32 cellular contexts compared by ENCODE assay signal in the genomic region with DNA sequence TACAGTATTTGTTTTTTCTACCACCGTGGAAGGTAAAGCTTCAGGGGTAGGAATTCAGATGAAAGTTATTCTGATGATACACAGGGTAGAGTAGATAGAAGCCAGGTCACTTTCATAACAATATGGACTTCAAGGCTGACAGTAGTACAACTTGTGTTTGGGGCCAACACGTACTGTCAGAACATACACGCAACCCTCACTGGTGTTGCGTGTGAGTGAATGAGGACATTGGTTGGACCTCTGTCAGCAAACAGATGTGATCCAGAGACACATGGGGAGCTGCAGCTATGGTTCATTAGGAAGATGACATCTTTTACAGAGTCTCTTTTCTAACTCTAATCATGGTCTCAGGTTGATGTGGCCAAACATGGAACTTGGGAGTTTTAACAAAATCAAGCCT.
"Had no signal": no experiment of that assay in that cellular context is flagged by ENCODE, and none has a peak within 500 bp of the region (broad histone marks: within the 10 kb centered on the region; RNA-seq: fewer than 3 reads in every experiment).

No MANE protein-coding gene starts in this region.

- ATAC-seq: activated CD8-positive, alpha-beta T cell treated with anti-CD3 and anti-CD28 coated beads for 36 hours; activated naive CD4-positive, alpha-beta T cell treated with anti-CD3 and anti-CD28 coated beads, Interleukin-2, amount 50 U/mL, for 72 hours; activated T-cell treated with anti-CD3 and anti-CD28 coated beads, Interleukin-2, amount 50 U/mL, for 72 hours; activated T-helper 17 cell treated with anti-CD3 and anti-CD28 coated beads, Interleukin-2, amount 50 U/mL, for 72 hours; PC-3 had no signal

- DNase-seq: activated CD4-positive, alpha-beta T cell treated with anti-CD3 and anti-CD28 coated beads, Interleukin-2, amount 10 ng/mL, durations not matched to agents 24 days and 14 days; activated CD4-positive, alpha-beta T cell treated with anti-CD3 and anti-CD28 coated beads, Interleukin-2, amount 50 U/mL, for 4 hours; activated CD8-positive, alpha-beta T cell treated with anti-CD3 and anti-CD28 coated beads for 36 hours; activated effector memory CD4-positive, alpha-beta T cell treated with anti-CD3 and anti-CD28 coated beads, Interleukin-2, amount 50 U/mL, for 16 hours; activated naive CD4-positive, alpha-beta T cell treated with Interleukin-2 at 50 U/mL for 16 hours; activated T-cell treated with anti-CD3 and anti-CD28 coated beads, Interleukin-2, amount 50 U/mL, for 1 hour; activated T-cell treated with anti-CD3 and anti-CD28 coated beads, Interleukin-2, amount 50 U/mL, for 72 hours; adrenal gland; central memory CD4-positive, alpha-beta T cell; Karpas-422; KBM-7; MM.1S; MV-4-11; NCI-H1092; NCI-H1436 treated with DMSO at 0.1 percent for 48 hours; NCI-H1694 treated with DMSO at 0.1 percent for 48 hours; NCI-H2029; NCI-H510A; NCI-H526; NCI-H748 treated with DMSO at 0.1 percent for 48 hours; NK-92 treated with Interleukin-12 subunit alpha and Interleukin-12 subunit beta, amount 100 ng/mL, for 24 hours; PC-3; Peyer's patch; RPMI8226; SHP77 treated with DMSO at 0.1 percent for 48 hours; SK-N-SH had no signal

- H3K4me1 ChIP-seq: adrenal gland, Peyer's patch, SJSA1 had no signal

- H3K4me3 Mint-ChIP-seq: activated CD4-positive, alpha-beta T cell treated with anti-CD3 and anti-CD28 coated beads, Interleukin-2, amount 10 ng/mL, durations not matched to agents 24 days and 14 days; activated CD8-positive, alpha-beta T cell treated with anti-CD3 and anti-CD28 coated beads for 36 hours; activated T-cell treated with anti-CD3 and anti-CD28 coated beads, Interleukin-2, amount 50 U/mL, for 72 hours; activated T-helper 17 cell treated with anti-CD3 and anti-CD28 coated beads, Interleukin-2, amount 50 U/mL, for 72 hours; brain; T-helper 1 cell treated with Interleukin-12 subunit alpha and Interleukin-12 subunit beta and Interleukin-4 antibody, amounts not matched to agents 30 μg/mL and 1 μg/mL, for 36 hours; T-helper 2 cell treated with Interferon-gamma antibody and Interleukin-4, amounts not matched to agents 5 μg/mL and 100 μg/mL, for 36 hours had no signal

- H3K36me3 Mint-ChIP-seq: activated naive CD4-positive, alpha-beta T cell treated with anti-CD3 and anti-CD28 coated beads, Interleukin-2, amount 50 U/mL, for 72 hours; brain had no signal

- H3K27ac Mint-ChIP-seq: activated CD4-positive, alpha-beta T cell treated with anti-CD3 and anti-CD28 coated beads, Interleukin-2, amount 10 ng/mL, durations not matched to agents 24 days and 14 days; activated CD8-positive, alpha-beta T cell treated with anti-CD3 and anti-CD28 coated beads for 36 hours; activated naive CD4-positive, alpha-beta T cell treated with anti-CD3 and anti-CD28 coated beads, Interleukin-2, amount 50 U/mL, for 72 hours; activated T-cell treated with anti-CD3 and anti-CD28 coated beads, Interleukin-2, amount 50 U/mL, for 72 hours; activated T-helper 17 cell treated with anti-CD3 and anti-CD28 coated beads, Interleukin-2, amount 50 U/mL, for 72 hours; brain; T-helper 1 cell treated with Interleukin-12 subunit alpha and Interleukin-12 subunit beta and Interleukin-4 antibody, amounts not matched to agents 30 μg/mL and 1 μg/mL, for 36 hours; T-helper 2 cell treated with Interferon-gamma antibody and Interleukin-4, amounts not matched to agents 5 μg/mL and 100 μg/mL, for 36 hours had no signal

- H3K27me3 Mint-ChIP-seq: brain had no signal

- H3K4me2 ChIP-seq: SK-N-SH had no signal

- H3K9me3 Mint-ChIP-seq: activated CD4-positive, alpha-beta T cell treated with anti-CD3 and anti-CD28 coated beads, Interleukin-2, amount 10 ng/mL, durations not matched to agents 24 days and 14 days; activated CD8-positive, alpha-beta T cell treated with anti-CD3 and anti-CD28 coated beads for 36 hours; activated naive CD4-positive, alpha-beta T cell treated with anti-CD3 and anti-CD28 coated beads, Interleukin-2, amount 50 U/mL, for 72 hours; activated T-helper 17 cell treated with anti-CD3 and anti-CD28 coated beads, Interleukin-2, amount 50 U/mL, for 72 hours; T-helper 1 cell treated with Interleukin-12 subunit alpha and Interleukin-12 subunit beta and Interleukin-4 antibody, amounts not matched to agents 30 μg/mL and 1 μg/mL, for 36 hours; T-helper 2 cell treated with Interferon-gamma antibody and Interleukin-4, amounts not matched to agents 5 μg/mL and 100 μg/mL, for 36 hours had no signal

- H3K27ac ChIP-seq: adrenal gland, Peyer's patch, SJSA1 had no signal

- H3K9me3 ChIP-seq: adrenal gland, Peyer's patch, SJSA1, SK-N-SH had no signal

- H3K4me1 Mint-ChIP-seq: activated CD4-positive, alpha-beta T cell treated with anti-CD3 and anti-CD28 coated beads, Interleukin-2, amount 10 ng/mL, durations not matched to agents 24 days and 14 days; activated T-helper 17 cell treated with anti-CD3 and anti-CD28 coated beads, Interleukin-2, amount 50 U/mL, for 72 hours; brain had no signal

- H3K36me3 ChIP-seq: adrenal gland, Peyer's patch, SJSA1 had no signal

- H3K27me3 ChIP-seq: adrenal gland, Peyer's patch had no signal

- H3K9ac ChIP-seq: SK-N-SH had no signal

- H3K4me3 ChIP-seq: adrenal gland, Peyer's patch, SJSA1 had no signal
